1 cellular context compared by ENCODE assay signal in genomic region chr3:122680381-122681293, GRCh38.
TF ChIP-seq lines count a peak whose summit lies in the region.

A gene with protein sequence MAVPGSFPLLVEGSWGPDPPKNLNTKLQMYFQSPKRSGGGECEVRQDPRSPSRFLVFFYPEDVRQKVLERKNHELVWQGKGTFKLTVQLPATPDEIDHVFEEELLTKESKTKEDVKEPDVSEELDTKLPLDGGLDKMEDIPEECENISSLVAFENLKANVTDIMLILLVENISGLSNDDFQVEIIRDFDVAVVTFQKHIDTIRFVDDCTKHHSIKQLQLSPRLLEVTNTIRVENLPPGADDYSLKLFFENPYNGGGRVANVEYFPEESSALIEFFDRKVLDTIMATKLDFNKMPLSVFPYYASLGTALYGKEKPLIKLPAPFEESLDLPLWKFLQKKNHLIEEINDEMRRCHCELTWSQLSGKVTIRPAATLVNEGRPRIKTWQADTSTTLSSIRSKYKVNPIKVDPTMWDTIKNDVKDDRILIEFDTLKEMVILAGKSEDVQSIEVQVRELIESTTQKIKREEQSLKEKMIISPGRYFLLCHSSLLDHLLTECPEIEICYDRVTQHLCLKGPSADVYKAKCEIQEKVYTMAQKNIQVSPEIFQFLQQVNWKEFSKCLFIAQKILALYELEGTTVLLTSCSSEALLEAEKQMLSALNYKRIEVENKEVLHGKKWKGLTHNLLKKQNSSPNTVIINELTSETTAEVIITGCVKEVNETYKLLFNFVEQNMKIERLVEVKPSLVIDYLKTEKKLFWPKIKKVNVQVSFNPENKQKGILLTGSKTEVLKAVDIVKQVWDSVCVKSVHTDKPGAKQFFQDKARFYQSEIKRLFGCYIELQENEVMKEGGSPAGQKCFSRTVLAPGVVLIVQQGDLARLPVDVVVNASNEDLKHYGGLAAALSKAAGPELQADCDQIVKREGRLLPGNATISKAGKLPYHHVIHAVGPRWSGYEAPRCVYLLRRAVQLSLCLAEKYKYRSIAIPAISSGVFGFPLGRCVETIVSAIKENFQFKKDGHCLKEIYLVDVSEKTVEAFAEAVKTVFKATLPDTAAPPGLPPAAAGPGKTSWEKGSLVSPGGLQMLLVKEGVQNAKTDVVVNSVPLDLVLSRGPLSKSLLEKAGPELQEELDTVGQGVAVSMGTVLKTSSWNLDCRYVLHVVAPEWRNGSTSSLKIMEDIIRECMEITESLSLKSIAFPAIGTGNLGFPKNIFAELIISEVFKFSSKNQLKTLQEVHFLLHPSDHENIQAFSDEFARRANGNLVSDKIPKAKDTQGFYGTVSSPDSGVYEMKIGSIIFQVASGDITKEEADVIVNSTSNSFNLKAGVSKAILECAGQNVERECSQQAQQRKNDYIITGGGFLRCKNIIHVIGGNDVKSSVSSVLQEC (N-terminal part only) (plus strand): TSS chr3:122680839. CDS start chr3:122680884, 45 bp downstream.

TF ChIP-seq in HepG2, 621 proteins besides CTCF, POLR2A, EP300 and RAD21 (continued from another document and continues in another):
- TF ChIP-seq ZNF407 (CRISPR knock-in tag; IDR thresholded peaks at IDR 0.05; ENCODE audit: not compliant biosample characterization) (no peak), REST (IDR thresholded peaks at IDR 0.05; ENCODE audit: borderline replicate concordance in 1 of 2, low read depth in 1 of 2, low read length in 2 of 2) (0 out of 4 replicates have a peak, but pooled peaks of 1 of the 2 experiments have one; percentile 39), KLF15 (CRISPR knock-in tag; IDR thresholded peaks at IDR 0.05; ENCODE audit: borderline replicate concordance) (no peak), AGO1 (IDR thresholded peaks at IDR 0.05; ENCODE audit: low read depth, low read length, poor library complexity, severe bottlenecking) (no peak), ZMYM4 (CRISPR knock-in tag; IDR thresholded peaks at IDR 0.05) (no peak; the same call in 1 of the 2 replicates), ZFYVE20 (CRISPR knock-in tag; IDR thresholded peaks at IDR 0.05; ENCODE audit: borderline replicate concordance, low read depth) (no peak), ZBTB42 (CRISPR knock-in tag; IDR thresholded peaks at IDR 0.05) (no peak), ZNF740 (CRISPR knock-in tag; IDR thresholded peaks at IDR 0.05) (no peak), ARID5B (CRISPR knock-in tag; IDR thresholded peaks at IDR 0.05) (no peak; the same call in 1 of the 2 replicates), THAP11 (CRISPR knock-in tag; IDR thresholded peaks at IDR 0.05) (no peak; the same call in none of the 2 replicates), STAT5B (CRISPR knock-in tag; IDR thresholded peaks at IDR 0.05) (no peak), CCDC6 (CRISPR knock-in tag; IDR thresholded peaks at IDR 0.05) (no peak; the same call in 1 of the 2 replicates)
- TF ChIP-seq, protein P1, sequence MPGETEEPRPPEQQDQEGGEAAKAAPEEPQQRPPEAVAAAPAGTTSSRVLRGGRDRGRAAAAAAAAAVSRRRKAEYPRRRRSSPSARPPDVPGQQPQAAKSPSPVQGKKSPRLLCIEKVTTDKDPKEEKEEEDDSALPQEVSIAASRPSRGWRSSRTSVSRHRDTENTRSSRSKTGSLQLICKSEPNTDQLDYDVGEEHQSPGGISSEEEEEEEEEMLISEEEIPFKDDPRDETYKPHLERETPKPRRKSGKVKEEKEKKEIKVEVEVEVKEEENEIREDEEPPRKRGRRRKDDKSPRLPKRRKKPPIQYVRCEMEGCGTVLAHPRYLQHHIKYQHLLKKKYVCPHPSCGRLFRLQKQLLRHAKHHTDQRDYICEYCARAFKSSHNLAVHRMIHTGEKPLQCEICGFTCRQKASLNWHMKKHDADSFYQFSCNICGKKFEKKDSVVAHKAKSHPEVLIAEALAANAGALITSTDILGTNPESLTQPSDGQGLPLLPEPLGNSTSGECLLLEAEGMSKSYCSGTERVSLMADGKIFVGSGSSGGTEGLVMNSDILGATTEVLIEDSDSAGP (CRISPR knock-in tag; IDR thresholded peaks at IDR 0.05; ENCODE audit: borderline replicate concordance), result peak; percentile 52; the same call in 1 of the 2 replicates
- TF ChIP-seq, protein P2, sequence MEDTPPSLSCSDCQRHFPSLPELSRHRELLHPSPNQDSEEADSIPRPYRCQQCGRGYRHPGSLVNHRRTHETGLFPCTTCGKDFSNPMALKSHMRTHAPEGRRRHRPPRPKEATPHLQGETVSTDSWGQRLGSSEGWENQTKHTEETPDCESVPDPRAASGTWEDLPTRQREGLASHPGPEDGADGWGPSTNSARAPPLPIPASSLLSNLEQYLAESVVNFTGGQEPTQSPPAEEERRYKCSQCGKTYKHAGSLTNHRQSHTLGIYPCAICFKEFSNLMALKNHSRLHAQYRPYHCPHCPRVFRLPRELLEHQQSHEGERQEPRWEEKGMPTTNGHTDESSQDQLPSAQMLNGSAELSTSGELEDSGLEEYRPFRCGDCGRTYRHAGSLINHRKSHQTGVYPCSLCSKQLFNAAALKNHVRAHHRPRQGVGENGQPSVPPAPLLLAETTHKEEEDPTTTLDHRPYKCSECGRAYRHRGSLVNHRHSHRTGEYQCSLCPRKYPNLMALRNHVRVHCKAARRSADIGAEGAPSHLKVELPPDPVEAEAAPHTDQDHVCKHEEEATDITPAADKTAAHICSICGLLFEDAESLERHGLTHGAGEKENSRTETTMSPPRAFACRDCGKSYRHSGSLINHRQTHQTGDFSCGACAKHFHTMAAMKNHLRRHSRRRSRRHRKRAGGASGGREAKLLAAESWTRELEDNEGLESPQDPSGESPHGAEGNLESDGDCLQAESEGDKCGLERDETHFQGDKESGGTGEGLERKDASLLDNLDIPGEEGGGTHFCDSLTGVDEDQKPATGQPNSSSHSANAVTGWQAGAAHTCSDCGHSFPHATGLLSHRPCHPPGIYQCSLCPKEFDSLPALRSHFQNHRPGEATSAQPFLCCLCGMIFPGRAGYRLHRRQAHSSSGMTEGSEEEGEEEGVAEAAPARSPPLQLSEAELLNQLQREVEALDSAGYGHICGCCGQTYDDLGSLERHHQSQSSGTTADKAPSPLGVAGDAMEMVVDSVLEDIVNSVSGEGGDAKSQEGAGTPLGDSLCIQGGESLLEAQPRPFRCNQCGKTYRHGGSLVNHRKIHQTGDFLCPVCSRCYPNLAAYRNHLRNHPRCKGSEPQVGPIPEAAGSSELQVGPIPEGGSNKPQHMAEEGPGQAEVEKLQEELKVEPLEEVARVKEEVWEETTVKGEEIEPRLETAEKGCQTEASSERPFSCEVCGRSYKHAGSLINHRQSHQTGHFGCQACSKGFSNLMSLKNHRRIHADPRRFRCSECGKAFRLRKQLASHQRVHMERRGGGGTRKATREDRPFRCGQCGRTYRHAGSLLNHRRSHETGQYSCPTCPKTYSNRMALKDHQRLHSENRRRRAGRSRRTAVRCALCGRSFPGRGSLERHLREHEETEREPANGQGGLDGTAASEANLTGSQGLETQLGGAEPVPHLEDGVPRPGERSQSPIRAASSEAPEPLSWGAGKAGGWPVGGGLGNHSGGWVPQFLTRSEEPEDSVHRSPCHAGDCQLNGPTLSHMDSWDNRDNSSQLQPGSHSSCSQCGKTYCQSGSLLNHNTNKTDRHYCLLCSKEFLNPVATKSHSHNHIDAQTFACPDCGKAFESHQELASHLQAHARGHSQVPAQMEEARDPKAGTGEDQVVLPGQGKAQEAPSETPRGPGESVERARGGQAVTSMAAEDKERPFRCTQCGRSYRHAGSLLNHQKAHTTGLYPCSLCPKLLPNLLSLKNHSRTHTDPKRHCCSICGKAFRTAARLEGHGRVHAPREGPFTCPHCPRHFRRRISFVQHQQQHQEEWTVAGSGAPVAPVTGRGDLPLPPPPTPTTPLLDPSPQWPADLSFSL (CRISPR knock-in tag; IDR thresholded peaks at IDR 0.05), result no peak
